Comparison of ENCODE assay signal across 21 cellular contexts in genomic region chr17:67671492-67671891, GRCh38. TPM values are rescaled to one million over a fixed set of nuclear protein-coding genes. Genes with fewer than 3 reads are reported as not detected.
DNase-seq lines count a peak whose midpoint lies in the region; ATAC-seq and TF ChIP-seq lines count a peak whose summit lies in the region.
"Had no signal": no experiment of that assay in that cellular context is flagged by ENCODE, and none has a peak within 500 bp of the region (broad histone marks: within the 10 kb centered on the region; RNA-seq: fewer than 3 reads in every experiment).

No MANE protein-coding gene starts in this region.

- peaks cover 40 to 52% of the 10 kb centered on the region in 2 donors for H3K36me3 Mint-ChIP-seq in CD4-positive, alpha-beta memory T cell

- H3K4me3 ChIP-seq in CD4-positive, alpha-beta memory T cell (ENCODE audit: low read length in 2 of 2), result no peak overlapping the region
- no peak overlapping the region for H3K4me3 ChIP-seq in HEK293 (ENCODE audit: low read depth, low read length)
- H3K4me3 ChIP-seq in upper lobe of right lung, result no peak overlapping the region
- H3K4me3 ChIP-seq in esophagus squamous epithelium, result no peak overlapping the region
- H3K4me3 ChIP-seq: thyroid gland had no signal

- CTCF ChIA-PET in CD4-positive, alpha-beta memory T cell (lab: Charles Lee; ENCODE audit: partially characterized antibody), result no interaction called here
- CTCF ChIA-PET in HEK293 (lab: Yijun Ruan, JAX), result interaction anchor here (0.7 to 1.5 kb wide), 4 partner anchors 18 to 773 kb away, joined by 3 to 5 read pairs (median 4); no protein-coding TSS in a partner anchor

- peaks cover 0 to 3% (median 0%) of the 10 kb centered on the region in 8 donors for H3K9me3 Mint-ChIP-seq in CD4-positive, alpha-beta memory T cell
- H3K9me3 Mint-ChIP-seq: activated naive CD8-positive, alpha-beta T cell treated with anti-CD3 and anti-CD28 coated beads for 36 hours; activated T-cell treated with anti-CD3 and anti-CD28 coated beads, Interleukin-2, amount 50 U/mL, for 4 hours; central memory CD8-positive, alpha-beta T cell had no signal

- TF ChIP-seq POLR2A in esophagus squamous epithelium (IDR thresholded peaks at IDR 0.05), result no peak

- H3K4me1 Mint-ChIP-seq in CD4-positive, alpha-beta memory T cell, result peaks cover 0 to 1% (median 0%) of the 10 kb centered on the region in 4 donors
- H3K4me1 Mint-ChIP-seq: activated CD4-positive, alpha-beta T cell treated with anti-CD3 and anti-CD28 coated beads for 36 hours; central memory CD8-positive, alpha-beta T cell had no signal

- no peak for ATAC-seq in upper lobe of right lung
- ATAC-seq in GM21529 (IDR thresholded peaks at IDR 0.05; ENCODE audit: unreplicated experiment), result no peak
- no peak for ATAC-seq in HG02885 (IDR thresholded peaks at IDR 0.05; ENCODE audit: poor library complexity, unreplicated experiment)
- ATAC-seq: activated CD4-positive, alpha-beta T cell treated with anti-CD3 and anti-CD28 coated beads for 36 hours; activated T-cell treated with anti-CD3 and anti-CD28 coated beads, Interleukin-2, amount 50 U/mL, for 4 hours; HCT116; left lobe of liver had no signal

- no peak for DNase-seq in CD4-positive, alpha-beta memory T cell
- DNase-seq in NCI-H2171 treated with DMSO at 0.1 percent for 48 hours (lab: John Stamatoyannopoulos, UW) (peak; percentile 92), dedifferentiated amniotic fluid mesenchymal stem cell (ENCODE audit: extremely low spot score) (peak; percentile 57), upper lobe of right lung (no peak), esophagus squamous epithelium (lab: John Stamatoyannopoulos, UW) (no peak)
- DNase-seq: activated CD4-positive, alpha-beta T cell treated with anti-CD3 and anti-CD28 coated beads for 36 hours; activated naive CD8-positive, alpha-beta T cell treated with anti-CD3 and anti-CD28 coated beads for 36 hours; activated T-cell treated with anti-CD3 and anti-CD28 coated beads, Interleukin-2, amount 50 U/mL, for 4 hours; AML-193; DMS79; hippocampal formation; KBM-7; T-helper 2 cell had no signal

- H3K27me3 Mint-ChIP-seq in CD4-positive, alpha-beta memory T cell, result no peaks in the 10 kb centered on the region
- H3K27me3 Mint-ChIP-seq: activated CD4-positive, alpha-beta T cell treated with anti-CD3 and anti-CD28 coated beads for 36 hours; activated naive CD8-positive, alpha-beta T cell treated with anti-CD3 and anti-CD28 coated beads for 36 hours; central memory CD8-positive, alpha-beta T cell; progenitor cell of endocrine pancreas had no signal

- WGBS in esophagus squamous epithelium, 2 donors, result 48 to 57% methylated on average over 3 of the region's 3 CpGs

- no peaks in the 10 kb centered on the region for H3K27me3 ChIP-seq in CD4-positive, alpha-beta memory T cell (ENCODE audit: insufficient read depth, low read length)
- H3K27me3 ChIP-seq in upper lobe of right lung (no peaks in the 10 kb centered on the region), esophagus squamous epithelium (no peaks in the 10 kb centered on the region)
- H3K27me3 ChIP-seq: thyroid gland had no signal

- peaks cover 14% of the 10 kb centered on the region for H3K36me3 ChIP-seq in CD4-positive, alpha-beta memory T cell (ENCODE audit: insufficient read depth, low read length)
- H3K36me3 ChIP-seq in HEK293 (ENCODE audit: control insufficient read depth in 2 of 2, insufficient read depth in 1 of 2, low read length in 2 of 2) (no peaks in the 10 kb centered on the region; a peak in 1 of 3 replicates), upper lobe of right lung (no peaks in the 10 kb centered on the region), esophagus squamous epithelium (peaks cover 0 to 18% (median 0%) of the 10 kb centered on the region in 3 donors)
- H3K36me3 ChIP-seq: thyroid gland had no signal

- no peak overlapping the region for H3K27ac ChIP-seq in CD4-positive, alpha-beta memory T cell (ENCODE audit: low read depth, low read length)
- H3K27ac ChIP-seq in HEK293 (ENCODE audit: extremely low read depth, low read depth, low read length), result peak overlapping the region; percentile 4; the same call in 1 of the 2 replicates
- H3K27ac ChIP-seq in upper lobe of right lung, result no peak overlapping the region
- H3K27ac ChIP-seq in esophagus squamous epithelium, result peak overlapping the region in 1 of 4 donors; percentile 2

- H3K4me3 Mint-ChIP-seq in CD4-positive, alpha-beta memory T cell, result no peak overlapping the region
- H3K4me3 Mint-ChIP-seq: activated CD4-positive, alpha-beta T cell treated with anti-CD3 and anti-CD28 coated beads for 36 hours; activated naive CD8-positive, alpha-beta T cell treated with anti-CD3 and anti-CD28 coated beads for 36 hours; activated T-cell treated with anti-CD3 and anti-CD28 coated beads, Interleukin-2, amount 50 U/mL, for 4 hours; central memory CD8-positive, alpha-beta T cell had no signal

- H3K4me1 ChIP-seq in CD4-positive, alpha-beta memory T cell (ENCODE audit: insufficient read depth, low read length), result no peaks in the 10 kb centered on the region
- H3K4me1 ChIP-seq in HEK293 (ENCODE audit: control insufficient read depth, insufficient read depth, low read length) (peaks cover 10% of the 10 kb centered on the region), upper lobe of right lung (no peaks in the 10 kb centered on the region), esophagus squamous epithelium (peaks cover 0 to 18% (median 0%) of the 10 kb centered on the region in 3 donors)

- peak overlapping the region in 4 of 7 donors; percentile 6 to 62 (median 32) for H3K27ac Mint-ChIP-seq in CD4-positive, alpha-beta memory T cell
- H3K27ac Mint-ChIP-seq: activated CD4-positive, alpha-beta T cell treated with anti-CD3 and anti-CD28 coated beads for 36 hours; activated naive CD8-positive, alpha-beta T cell treated with anti-CD3 and anti-CD28 coated beads for 36 hours; progenitor cell of endocrine pancreas had no signal

- POLR2A ChIA-PET in CD4-positive, alpha-beta memory T cell (lab: Charles Lee; ENCODE audit: partially characterized antibody), result no interaction called here
- POLR2A ChIA-PET in HEK293 (lab: Yijun Ruan, JAX), result no interaction called here

- H3K9me3 ChIP-seq in CD4-positive, alpha-beta memory T cell (ENCODE audit: control insufficient read depth in 1 of 2, low read length in 2 of 2), result no peaks in the 10 kb centered on the region
- no peaks in the 10 kb centered on the region for H3K9me3 ChIP-seq in HEK293 (ENCODE audit: control insufficient read depth, insufficient read depth, low read depth, low read length)
- no peaks in the 10 kb centered on the region for H3K9me3 ChIP-seq in upper lobe of right lung
- H3K9me3 ChIP-seq in esophagus squamous epithelium, result no peaks in the 10 kb centered on the region
- H3K9me3 ChIP-seq: thyroid gland had no signal

- TF ChIP-seq CTCF in HEK293 (tag by site-specific recombination; IDR thresholded peaks at IDR 0.05) (no peak), upper lobe of right lung (IDR thresholded peaks at IDR 0.05) (no peak), esophagus squamous epithelium (IDR thresholded peaks at IDR 0.05) (no peak)

- intact Hi-C loops in CD4-positive, alpha-beta memory T cell (cut with micrococcal nuclease), result no loop called here
- intact Hi-C loops in upper lobe of right lung (cut with DNase I) (no loop called here), esophagus squamous epithelium (cut with DNase I) (no loop called here)

TF ChIP-seq in HEK293, 187 proteins besides CTCF, POLR2A, EP300 and RAD21:
- TF ChIP-seq ZSCAN30 (tag by site-specific recombination; IDR thresholded peaks at IDR 0.05) (0 out of 2 replicates have a peak, but pooled peaks have one; percentile 27), ZBTB17 (tag by site-specific recombination; IDR thresholded peaks at IDR 0.05) (peak; percentile 79; the same call in 1 of the 2 replicates), ZNF768 (tag by site-specific recombination; IDR thresholded peaks at IDR 0.05) (0 out of 2 replicates have a peak, but pooled peaks have one; percentile 16), ZXDB (tag by site-specific recombination; IDR thresholded peaks at IDR 0.05) (no peak), ZNF549 (tag by site-specific recombination; IDR thresholded peaks at IDR 0.05) (no peak), ZNF571 (tag by site-specific recombination; IDR thresholded peaks at IDR 0.05) (no peak), ZNF600 (tag by site-specific recombination; IDR thresholded peaks at IDR 0.05) (peak; percentile 87), ZBTB6 (tag by site-specific recombination; IDR thresholded peaks at IDR 0.05) (peak; percentile 95)

RNA-seq across cellular contexts. Expression of gene NOL11, which starts 46.2 kb away (rescaled TPM):
- total RNA-seq in CD4-positive, alpha-beta memory T cell, result 10 to 100 TPM; 56.6 to 57.1 TPM
- 10 to 100 TPM; 18.3 to 38.4 TPM for polyA plus RNA-seq in CD4-positive, alpha-beta memory T cell
- total RNA-seq in upper lobe of right lung (30.5 TPM), esophagus squamous epithelium (10 to 100 TPM; 22.6 to 40.6 (median 35.1) TPM)

Comparison
In these comparisons a context has a peak if more than half of its experiments do, and no peak if none do; other contexts are left out.
1. DNase-seq: peak in NCI-H2171 treated with DMSO at 0.1 percent for 48 hours (single experiment) and dedifferentiated amniotic fluid mesenchymal stem cell (single experiment); none in CD4-positive, alpha-beta memory T cell (0 of 5), upper lobe of right lung (single experiment) and esophagus squamous epithelium (single experiment).